Comparison of ENCODE assay signal across 1 cellular context in the genomic region with DNA sequence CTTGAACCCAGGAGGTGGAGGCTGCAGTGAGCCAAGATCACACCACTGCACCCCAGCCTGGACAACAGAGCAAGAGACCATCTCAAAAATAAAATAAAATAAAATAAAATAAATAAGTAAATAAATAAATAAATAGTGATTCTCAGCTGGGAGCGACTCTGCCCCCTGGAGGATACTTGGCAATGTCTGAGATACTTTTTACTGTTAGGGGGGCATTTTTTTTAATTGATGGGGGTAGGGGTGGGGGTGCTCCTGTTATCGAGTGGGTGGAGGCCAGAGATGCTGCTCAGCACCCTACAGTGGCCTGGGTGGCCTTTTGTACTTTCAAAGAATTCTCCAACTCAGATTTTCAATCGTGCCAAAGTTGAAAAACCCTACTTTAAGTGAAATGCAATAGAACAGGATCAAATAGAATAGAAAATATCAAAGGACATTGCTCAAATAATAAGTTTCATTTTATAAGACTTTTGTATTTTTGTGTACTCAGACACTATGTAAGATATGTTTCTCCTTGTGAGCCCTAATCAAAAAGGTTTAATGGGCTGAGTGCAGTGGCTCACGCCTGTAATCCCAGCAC.
TF ChIP-seq lines count a peak whose summit lies in the region.

No MANE protein-coding gene starts in this region.

TF ChIP-seq in A549, 52 proteins besides CTCF, POLR2A, EP300 and RAD21:
- TF ChIP-seq, protein P1, sequence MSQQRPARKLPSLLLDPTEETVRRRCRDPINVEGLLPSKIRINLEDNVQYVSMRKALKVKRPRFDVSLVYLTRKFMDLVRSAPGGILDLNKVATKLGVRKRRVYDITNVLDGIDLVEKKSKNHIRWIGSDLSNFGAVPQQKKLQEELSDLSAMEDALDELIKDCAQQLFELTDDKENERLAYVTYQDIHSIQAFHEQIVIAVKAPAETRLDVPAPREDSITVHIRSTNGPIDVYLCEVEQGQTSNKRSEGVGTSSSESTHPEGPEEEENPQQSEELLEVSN (IDR thresholded peaks at IDR 0.05; ENCODE audit: borderline replicate concordance, low read depth): no peak
- TF ChIP-seq, protein P2, sequence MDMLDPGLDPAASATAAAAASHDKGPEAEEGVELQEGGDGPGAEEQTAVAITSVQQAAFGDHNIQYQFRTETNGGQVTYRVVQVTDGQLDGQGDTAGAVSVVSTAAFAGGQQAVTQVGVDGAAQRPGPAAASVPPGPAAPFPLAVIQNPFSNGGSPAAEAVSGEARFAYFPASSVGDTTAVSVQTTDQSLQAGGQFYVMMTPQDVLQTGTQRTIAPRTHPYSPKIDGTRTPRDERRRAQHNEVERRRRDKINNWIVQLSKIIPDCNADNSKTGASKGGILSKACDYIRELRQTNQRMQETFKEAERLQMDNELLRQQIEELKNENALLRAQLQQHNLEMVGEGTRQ (IDR thresholded peaks at IDR 0.05): no peak
- TF ChIP-seq FOXS1 (CRISPR knock-in tag; IDR thresholded peaks at IDR 0.05) (no peak), SMC3 (IDR thresholded peaks at IDR 0.05) (peak; percentile 53; the same call in 2 of the 3 replicates), SREBF2 (IDR thresholded peaks at IDR 0.05) (no peak), ZFP36 (IDR thresholded peaks at IDR 0.05; ENCODE audit: borderline replicate concordance, partially characterized antibody) (no peak)
